In genomic region chr2:239146011-239146641, GRCh38 we compare ENCODE assay signal across 1 cellular context.
TF ChIP-seq lines count a peak whose summit lies in the region.

No MANE protein-coding gene starts in this region.

TF ChIP-seq in WTC11, 78 proteins besides CTCF, POLR2A, EP300 and RAD21 (continued from another document):
- TF ChIP-seq PRDM15 (CRISPR knock-in tag; IDR thresholded peaks at IDR 0.05) (no peak), TEAD4 (CRISPR knock-in tag; IDR thresholded peaks at IDR 0.05) (no peak), NR3C1 (CRISPR knock-in tag; conservative IDR thresholded peaks at IDR 0.05; ENCODE audit: low read depth) (no peak), FOXJ3 (CRISPR knock-in tag; IDR thresholded peaks at IDR 0.05; ENCODE audit: borderline replicate concordance) (no peak), ZSCAN18 (CRISPR knock-in tag; IDR thresholded peaks at IDR 0.05) (no peak), NFATC4 (CRISPR knock-in tag; IDR thresholded peaks at IDR 0.05) (no peak)
